In the genomic region with DNA sequence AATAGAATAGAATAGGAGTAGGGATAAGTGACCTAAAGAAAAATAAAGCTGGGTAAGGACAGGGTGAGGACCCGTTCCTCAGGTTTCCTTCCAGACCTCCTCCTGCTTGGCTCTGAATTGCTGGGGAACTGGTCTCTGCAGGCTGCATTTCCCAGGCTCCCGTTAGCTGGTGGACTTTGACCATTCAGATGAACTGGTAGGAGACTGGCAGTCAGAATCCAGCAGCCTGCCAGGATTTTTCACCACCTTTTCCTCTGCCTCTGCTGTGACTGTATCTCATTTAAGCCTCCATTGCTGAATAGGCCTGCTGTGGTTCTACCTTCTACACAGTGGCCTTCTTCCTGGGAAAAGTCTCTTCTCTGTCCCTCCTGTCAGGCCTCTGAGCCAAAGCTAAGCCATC, we compare ENCODE assay signal across 22 cellular contexts. TPM values are rescaled to one million over a fixed set of nuclear protein-coding genes. Genes with fewer than 3 reads are reported as not detected.
A peak's percentile ranks its signal among the peaks of the same experiment; 100 is the strongest.
DNase-seq lines count a peak whose midpoint lies in the region; ATAC-seq, FAIRE-seq and TF ChIP-seq lines count a peak whose summit lies in the region.
"Had no signal": no experiment of that assay in that cellular context is flagged by ENCODE, and none has a peak within 500 bp of the region (broad histone marks: within the 10 kb centered on the region; RNA-seq: fewer than 3 reads in every experiment).

No MANE protein-coding gene starts in this region.

- no peak overlapping the region for H3K4me3 ChIP-seq in A549
- H3K4me3 ChIP-seq: MG63, SJSA1 had no signal

- peaks cover 4% of the 10 kb centered on the region for H3K4me1 Mint-ChIP-seq in progenitor cell of endocrine pancreas (ENCODE audit: low read depth)

- CTCF ChIA-PET in A549 (lab: Yijun Ruan, JAX), result interaction anchor here (1.0 to 6.7 kb wide), 4 partner anchors 12 to 341 kb away, joined by 3 to 90 read pairs (median 32); no protein-coding TSS in a partner anchor

- TF ChIP-seq CTCF in A549 (IDR thresholded peaks at IDR 0.05), result no peak
- no peak for TF ChIP-seq CTCF in progenitor cell of endocrine pancreas (IDR thresholded peaks at IDR 0.05; ENCODE audit: unreplicated experiment)

- no peaks in the 10 kb centered on the region for H3K36me3 Mint-ChIP-seq in progenitor cell of endocrine pancreas (ENCODE audit: insufficient read depth)

- TF ChIP-seq POLR2A in A549 (IDR thresholded peaks at IDR 0.05; ENCODE audit: low read length), result no peak

- peak overlapping the region; percentile 36; the same call in 1 of the 3 replicates for H3K4me2 ChIP-seq in A549

- DNase-seq in A549 (ENCODE audit: low read depth in 1 of 2, low spot score in 1 of 2) (no peak), NCI-H526 treated with DMSO at 0.1 percent for 48 hours (lab: John Stamatoyannopoulos, UW) (peak; percentile 14), left colon (peak; percentile 32 to 40), progenitor cell of endocrine pancreas (ENCODE audit: low spot score, unreplicated experiment) (peak; percentile 30), NCI-H146 treated with DMSO at 0.1 percent for 48 hours (lab: John Stamatoyannopoulos, UW; ENCODE audit: unreplicated experiment) (no peak)
- no peak for DNase-seq in stimulated activated naive CD4-positive, alpha-beta T cell (lab: John Stamatoyannopoulos, UW)
- DNase-seq: C1 segment of cervical spinal cord; KG1; MG63; NCI-H1105 treated with DMSO at 0.1 percent for 48 hours; NCI-H2029 treated with DMSO at 0.1 percent for 48 hours; NCI-H524; NK-92 treated with Interleukin-12 subunit alpha and Interleukin-12 subunit beta, amount 100 ng/mL, for 24 hours; SW 1271 had no signal

- intact Hi-C loops in left colon (cut with DNase I, micrococcal nuclease), result no loop called here

- no peak overlapping the region; a peak in 1 of 6 replicates for H3K27ac ChIP-seq in A549
- H3K27ac ChIP-seq: RWPE1, SJSA1 had no signal

- no peak overlapping the region for H3K4me3 Mint-ChIP-seq in progenitor cell of endocrine pancreas (ENCODE audit: low read depth)

- H3K9me3 ChIP-seq in A549, result no peaks in the 10 kb centered on the region
- H3K9me3 ChIP-seq: MG63, SJSA1 had no signal

- TF ChIP-seq EP300 in A549 (IDR thresholded peaks at IDR 0.05), result no peak

- no peaks in the 10 kb centered on the region for H3K9me3 Mint-ChIP-seq in progenitor cell of endocrine pancreas (ENCODE audit: low read depth)

- no peaks in the 10 kb centered on the region for H3K27me3 Mint-ChIP-seq in progenitor cell of endocrine pancreas

- FAIRE-seq in A549 (lab: Jason Lieb, UNC), result no peak
- FAIRE-seq: GM18507, GM19239 had no signal

- TF ChIP-seq RAD21 in A549 (conservative IDR thresholded peaks at IDR 0.05 in 1 of 2, IDR thresholded peaks at IDR 0.05 in 1 of 2), result no peak

- H3K27ac Mint-ChIP-seq in progenitor cell of endocrine pancreas, result no peak overlapping the region

- 36% methylated on average over 2 of the region's 2 CpGs for WGBS in A549 (ENCODE audit: missing lambda C conversion rate)

- POLR2A ChIA-PET in A549 (lab: Yijun Ruan, JAX), result no interaction called here

- ATAC-seq in A549 (peak; percentile 25 to 40; a peak in 2 of 6 replicates), left colon (peak; percentile 92), GM18907 (IDR thresholded peaks at IDR 0.05; ENCODE audit: unreplicated experiment) (no peak), GM18861 (IDR thresholded peaks at IDR 0.05; ENCODE audit: unreplicated experiment) (no peak)
- ATAC-seq: HCT116 had no signal

- H3K4me1 ChIP-seq in A549, result peaks cover 10% of the 10 kb centered on the region; the same call in 2 of the 3 replicates
- H3K4me1 ChIP-seq: SJSA1 had no signal

TF ChIP-seq in A549, 52 proteins besides CTCF, POLR2A, EP300 and RAD21:
- TF ChIP-seq CHD4 (IDR thresholded peaks at IDR 0.05; ENCODE audit: borderline replicate concordance) (no peak), MAZ (IDR thresholded peaks at IDR 0.05; ENCODE audit: borderline replicate concordance, low read depth, low read length) (no peak), MAFK (IDR thresholded peaks at IDR 0.05; ENCODE audit: partially characterized antibody) (no peak), SMC3 (IDR thresholded peaks at IDR 0.05) (no peak), GATA3 (IDR thresholded peaks at IDR 0.05; ENCODE audit: borderline replicate concordance) (no peak), HEYL (CRISPR knock-in tag; IDR thresholded peaks at IDR 0.05) (no peak), NPAS2 (CRISPR knock-in tag; IDR thresholded peaks at IDR 0.05; ENCODE audit: borderline replicate concordance) (no peak), NR3C1 (IDR thresholded peaks at IDR 0.05) (no peak), RARB (CRISPR knock-in tag; IDR thresholded peaks at IDR 0.05) (no peak), RCOR1 (IDR thresholded peaks at IDR 0.05; ENCODE audit: low read depth, low read length) (no peak), CEBPB (IDR thresholded peaks at IDR 0.05) (no peak), JUNB (IDR thresholded peaks at IDR 0.05) (no peak)
- TF ChIP-seq, protein P1, sequence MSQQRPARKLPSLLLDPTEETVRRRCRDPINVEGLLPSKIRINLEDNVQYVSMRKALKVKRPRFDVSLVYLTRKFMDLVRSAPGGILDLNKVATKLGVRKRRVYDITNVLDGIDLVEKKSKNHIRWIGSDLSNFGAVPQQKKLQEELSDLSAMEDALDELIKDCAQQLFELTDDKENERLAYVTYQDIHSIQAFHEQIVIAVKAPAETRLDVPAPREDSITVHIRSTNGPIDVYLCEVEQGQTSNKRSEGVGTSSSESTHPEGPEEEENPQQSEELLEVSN (IDR thresholded peaks at IDR 0.05; ENCODE audit: borderline replicate concordance, low read depth), result no peak
- TF ChIP-seq, protein P2, sequence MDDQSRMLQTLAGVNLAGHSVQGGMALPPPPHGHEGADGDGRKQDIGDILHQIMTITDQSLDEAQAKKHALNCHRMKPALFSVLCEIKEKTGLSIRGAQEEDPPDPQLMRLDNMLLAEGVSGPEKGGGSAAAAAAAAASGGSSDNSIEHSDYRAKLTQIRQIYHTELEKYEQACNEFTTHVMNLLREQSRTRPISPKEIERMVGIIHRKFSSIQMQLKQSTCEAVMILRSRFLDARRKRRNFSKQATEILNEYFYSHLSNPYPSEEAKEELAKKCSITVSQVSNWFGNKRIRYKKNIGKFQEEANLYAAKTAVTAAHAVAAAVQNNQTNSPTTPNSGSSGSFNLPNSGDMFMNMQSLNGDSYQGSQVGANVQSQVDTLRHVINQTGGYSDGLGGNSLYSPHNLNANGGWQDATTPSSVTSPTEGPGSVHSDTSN (IDR thresholded peaks at IDR 0.05), result no peak
- TF ChIP-seq, protein P3, sequence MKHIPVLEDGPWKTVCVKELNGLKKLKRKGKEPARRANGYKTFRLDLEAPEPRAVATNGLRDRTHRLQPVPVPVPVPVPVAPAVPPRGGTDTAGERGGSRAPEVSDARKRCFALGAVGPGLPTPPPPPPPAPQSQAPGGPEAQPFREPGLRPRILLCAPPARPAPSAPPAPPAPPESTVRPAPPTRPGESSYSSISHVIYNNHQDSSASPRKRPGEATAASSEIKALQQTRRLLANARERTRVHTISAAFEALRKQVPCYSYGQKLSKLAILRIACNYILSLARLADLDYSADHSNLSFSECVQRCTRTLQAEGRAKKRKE (CRISPR knock-in tag; IDR thresholded peaks at IDR 0.05; ENCODE audit: low read depth), result no peak
TF ChIP-seq in A549: peak in this region for 0.

RNA-seq across cellular contexts. Expression of a gene that starts 24.6 kb away (rescaled TPM):
- polyA plus RNA-seq in A549 (2011; rRNA removed), result 5.1 and 5.5 TPM in 2 replicates
- 5.2 and 6.7 TPM in 2 replicates for polyA plus RNA-seq in A549 (2012; cell fraction: cytosol; rRNA removed)
- polyA plus RNA-seq in A549 (2012; cell fraction: nucleus; rRNA removed), result 9.4 and 10.6 TPM in 2 replicates
- 5.7 to 6.8 TPM (median 6.5 TPM) in 3 replicates for polyA plus RNA-seq in A549 (2017; fragmentation: RNase III; extraction: RNeasy Plus Mini Kit Qiagen cat#74134 plus additional on column Dnase treatment)
- polyA minus RNA-seq in A549 (2011; rRNA and poly(A)+ RNA removed), result 7.1 and 8.0 TPM in 2 replicates
- total RNA-seq in left colon, result 100 to 1,000 TPM in 1 of 2 donors, 10 to 100 TPM in 1; 50.8 to 136 TPM
- 25.5 and 27.8 TPM in 2 replicates for total RNA-seq in progenitor cell of endocrine pancreas

RNA-seq across cellular contexts. Expression of a gene that starts 45.4 kb away (rescaled TPM):
- 5.2 and 6.0 TPM in 2 replicates for polyA plus RNA-seq in A549 (2011; rRNA removed)
- polyA plus RNA-seq in A549 (2012; cell fraction: cytosol; rRNA removed), result 18.9 and 23.3 TPM in 2 replicates
- polyA plus RNA-seq in A549 (2012; cell fraction: nucleus; rRNA removed), result 23.4 and 30.6 TPM in 2 replicates
- polyA plus RNA-seq in A549 (2017; fragmentation: RNase III; extraction: RNeasy Plus Mini Kit Qiagen cat#74134 plus additional on column Dnase treatment), result 15.9 to 26.7 TPM (median 22.9 TPM) in 3 replicates
- 2.0 and 2.1 TPM in 2 replicates for polyA minus RNA-seq in A549 (2011; rRNA and poly(A)+ RNA removed)
- total RNA-seq in left colon, result 10 to 100 TPM in 1 of 2 donors, 1 to 10 TPM in 1; 4.6 to 22.4 TPM
- total RNA-seq in progenitor cell of endocrine pancreas, result 6.7 and 7.1 TPM in 2 replicates
- total RNA-seq: A172 had no signal

RNA-seq across cellular contexts. Expression of a gene that starts 53.2 kb away (rescaled TPM):
- 13.6 and 17.2 TPM in 2 replicates for polyA plus RNA-seq in A549 (2011; rRNA removed)
- polyA plus RNA-seq in A549 (2012; cell fraction: cytosol; rRNA removed), result 16.9 and 19.0 TPM in 2 replicates
- 25.6 and 26.3 TPM in 2 replicates for polyA plus RNA-seq in A549 (2012; cell fraction: nucleus; rRNA removed)
- polyA plus RNA-seq in A549 (2017; fragmentation: RNase III; extraction: RNeasy Plus Mini Kit Qiagen cat#74134 plus additional on column Dnase treatment), result 14.4 to 18.5 TPM (median 16.4 TPM) in 3 replicates
- 31.3 and 32.8 TPM in 2 replicates for polyA minus RNA-seq in A549 (2011; rRNA and poly(A)+ RNA removed)
- total RNA-seq in left colon, result 10 to 100 TPM in 1 of 2 donors, 1 to 10 TPM in 1; 5.2 to 11.2 TPM
- total RNA-seq in progenitor cell of endocrine pancreas, result 64.2 and 71.4 TPM in 2 replicates

Comparison
In these comparisons a context has a peak if more than half of its experiments do, and no peak if none do; other contexts are left out.
1. ATAC-seq: peak in A549 (2 of 2) and left colon (single experiment); none in GM18907 (single experiment) and GM18861 (single experiment).
2. DNase-seq: peak in NCI-H526 treated with DMSO at 0.1 percent for 48 hours (single experiment), left colon (2 of 2) and progenitor cell of endocrine pancreas (single experiment); none in A549 (0 of 2), stimulated activated naive CD4-positive, alpha-beta T cell (0 of 6) and NCI-H146 treated with DMSO at 0.1 percent for 48 hours (single experiment).